Comparison of ENCODE assay signal across 19 cellular contexts in the genomic region with DNA sequence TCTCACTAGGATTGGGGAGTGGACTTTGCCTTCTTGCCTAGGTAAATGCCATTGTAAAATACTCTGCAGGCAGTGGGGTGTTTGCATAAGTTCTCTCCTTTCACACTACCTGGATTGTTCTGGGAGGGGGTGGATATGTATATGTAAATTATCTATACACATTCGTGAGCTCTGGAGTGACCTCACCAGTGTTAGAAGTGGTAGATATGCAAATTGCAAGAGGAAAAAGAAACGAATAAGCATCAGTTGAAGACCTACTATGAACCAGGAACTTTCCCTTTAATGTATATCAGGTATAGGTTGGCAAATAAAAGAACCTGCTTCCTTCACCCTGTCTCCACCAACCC. TPM values are rescaled to one million over a fixed set of nuclear protein-coding genes. Genes with fewer than 3 reads are reported as not detected.
DNase-seq lines count a peak whose midpoint lies in the region; ATAC-seq, FAIRE-seq and TF ChIP-seq lines count a peak whose summit lies in the region.
"Had no signal": no experiment of that assay in that cellular context is flagged by ENCODE, and none has a peak within 500 bp of the region (broad histone marks: within the 10 kb centered on the region; RNA-seq: fewer than 3 reads in every experiment).

No MANE protein-coding gene starts in this region.

- H2AK5ac ChIP-seq in H1 (ENCODE audit: low read depth, low read length): no peak overlapping the region

- H2BK5ac ChIP-seq in H1 (ENCODE audit: low read depth, low read length): no peak overlapping the region

- H3K4me3 ChIP-seq in MM.1S (ENCODE audit: low read length) (no peak overlapping the region), H1 (ENCODE audit: extremely low read depth in 1 of 4, insufficient read depth in 2 of 4, low read depth in 3 of 4, low read length in 4 of 4) (peak overlapping the region in 1 of 4 experiments; percentile 40; a peak in 1 of 8 replicates), small intestine (ENCODE audit: low read depth in 1 of 2, low read length in 2 of 2) (no peak overlapping the region), upper lobe of right lung (no peak overlapping the region), MG63 (no peak overlapping the region)

- H3K4me1 ChIP-seq in MM.1S (ENCODE audit: low read length) (peaks cover 21% of the 10 kb centered on the region), H1 (replicated peaks in 1 of 4; ENCODE audit: control insufficient read depth in 3 of 4, insufficient read depth in 4 of 4, low read length in 3 of 4) (peaks cover 4 to 13% (median 7%) of the 10 kb centered on the region in 4 experiments; a peak in 4 of 7 replicates), small intestine (ENCODE audit: control insufficient read depth in 2 of 2, insufficient read depth in 1 of 2, low read depth in 1 of 2, low read length in 1 of 2) (peaks cover 7 to 19% of the 10 kb centered on the region in 2 donors), upper lobe of right lung (peaks cover 32% of the 10 kb centered on the region)

- H3K4me2 ChIP-seq in MM.1S (ENCODE audit: low read depth, low read length) (no peak overlapping the region), H1 (ENCODE audit: insufficient read depth in 1 of 2, low read depth in 2 of 2, low read length in 2 of 2) (peak overlapping the region; percentile 38 to 70; a peak in 3 of 4 replicates)

- no peak overlapping the region; the same call in 1 of the 2 replicates for H3K18ac ChIP-seq in H1 (ENCODE audit: extremely low read depth, low read length)

- H3K4me1 Mint-ChIP-seq in activated CD4-positive, alpha-beta T cell treated with anti-CD3 and anti-CD28 coated beads for 36 hours: peaks cover 10% of the 10 kb centered on the region

- no peak for TF ChIP-seq RAD21 in H1 (IDR thresholded peaks at IDR 0.05 in 1 of 2, conservative IDR thresholded peaks at IDR 0.05 in 1 of 2; ENCODE audit: low read depth in 2 of 2, low read length in 2 of 2)

- no peak for DNase-seq in activated CD4-positive, alpha-beta T cell treated with anti-CD3 and anti-CD28 coated beads for 36 hours
- no peak for DNase-seq in activated CD4-positive, alpha-beta T cell treated with anti-CD3 and anti-CD28 coated beads for 4 hours
- DNase-seq in MM.1S (peak; percentile 31), H1 (ENCODE audit: low read depth in 1 of 2, low spot score in 2 of 2) (no peak), small intestine (peak; percentile 55), upper lobe of right lung (no peak), RCC 7860 (ENCODE audit: low spot score) (no peak), MG63 (no peak)
- DNase-seq: activated CD8-positive, alpha-beta memory T cell treated with anti-CD3 and anti-CD28 coated beads for 24 hours; activated naive CD4-positive, alpha-beta T cell treated with anti-CD3 and anti-CD28 coated beads, Interleukin-2, amount 50 U/mL, for 16 hours; DMS79; esophagus squamous epithelium; hippocampal formation; NCI-H226; T-helper 9 cell; upper lobe of left lung had no signal

- no peak overlapping the region for H3K14ac ChIP-seq in H1 (ENCODE audit: insufficient read length)

- TF ChIP-seq EP300 in H1 (IDR thresholded peaks at IDR 0.05; ENCODE audit: borderline replicate concordance in 1 of 2, low read depth in 2 of 2, low read length in 2 of 2): no peak

- H3K79me1 ChIP-seq in H1 (ENCODE audit: low read depth, low read length): no peaks in the 10 kb centered on the region; the same call in 1 of the 2 replicates

- 0 out of 2 replicates have a peak overlapping the region, but pooled peaks have one; percentile 64 for H2BK12ac ChIP-seq in H1 (ENCODE audit: low read depth, low read length)

- POLR2A ChIA-PET in activated CD4-positive, alpha-beta T cell treated with anti-CD3 and anti-CD28 coated beads for 36 hours (lab: Charles Lee): no interaction called here
- POLR2A ChIA-PET in H1 (lab: Charles Lee; ENCODE audit: partially characterized antibody): no interaction called here

- H3K36me3 ChIP-seq in MM.1S (replicated peaks; ENCODE audit: insufficient read depth, low read length) (no peaks in the 10 kb centered on the region), H1 (ENCODE audit: control insufficient read depth in 2 of 4, insufficient read depth in 4 of 4, low read length in 3 of 4) (no peaks in the 10 kb centered on the region), small intestine (ENCODE audit: control insufficient read depth in 2 of 2, insufficient read depth in 2 of 2, low read length in 2 of 2) (no peaks in the 10 kb centered on the region), upper lobe of right lung (no peaks in the 10 kb centered on the region), MG63 (no peaks in the 10 kb centered on the region; the same call in 1 of the 2 replicates)
- H3K36me3 ChIP-seq: esophagus squamous epithelium, lower lobe of right lung, prostate gland, upper lobe of left lung had no signal

- H3K23me2 ChIP-seq in H1 (ENCODE audit: low read depth, low read length): no peaks in the 10 kb centered on the region; the same call in 1 of the 2 replicates

- no peak overlapping the region for H4K91ac ChIP-seq in H1 (replicated peaks; ENCODE audit: insufficient read length, low read length)

- H3K27me3 Mint-ChIP-seq in activated CD4-positive, alpha-beta T cell treated with anti-CD3 and anti-CD28 coated beads for 36 hours: peaks cover 65% of the 10 kb centered on the region

- no peak for TF ChIP-seq POLR2A in H1 (IDR thresholded peaks at IDR 0.05; ENCODE audit: control extremely low read depth in 1 of 2, low read depth in 2 of 2, low read length in 2 of 2)

- WGBS in H1 (ENCODE audit: extremely low coverage in 1 of 2, insufficient coverage in 1 of 2, insufficient read length in 1 of 2, insufficient replicate concordance in 2 of 2, low coverage in 1 of 2, low lambda C conversion rate in 2 of 2, missing lambda C conversion rate in 1 of 2), 2 experiments: 6% methylated on average over 2 of the region's 2 CpGs; no CpG with 5 or more reads in 1 of the 2 experiments
- 3 to 29% (median 13%) methylated on average over 2 of the region's 2 CpGs for WGBS in small intestine, 3 donors

- FAIRE-seq in H1 (lab: Jason Lieb, UNC) (no peak), small intestine (lab: Jason Lieb, UNC) (no peak), RCC 7860 (lab: Jason Lieb, UNC) (no peak)

- H4K8ac ChIP-seq in H1 (ENCODE audit: extremely low read depth, insufficient read depth, low read length): no peak overlapping the region

- CTCF ChIA-PET in activated CD4-positive, alpha-beta T cell treated with anti-CD3 and anti-CD28 coated beads for 36 hours (lab: Charles Lee): no interaction called here
- CTCF ChIA-PET in H1 (lab: Charles Lee; ENCODE audit: partially characterized antibody): no interaction called here

- intact Hi-C loops in activated CD4-positive, alpha-beta T cell treated with anti-CD3 and anti-CD28 coated beads for 36 hours (cut with DNase I, micrococcal nuclease): no loop called here
- intact Hi-C loops in upper lobe of right lung (cut with DNase I): no loop called here

- no peak overlapping the region for H3K4ac ChIP-seq in H1 (replicated peaks; ENCODE audit: insufficient read length, low read depth, low read length)

- peaks cover 1% of the 10 kb centered on the region for H3K9me3 Mint-ChIP-seq in activated CD4-positive, alpha-beta T cell treated with anti-CD3 and anti-CD28 coated beads for 36 hours (ENCODE audit: low read depth)

- no peak overlapping the region for H3K23ac ChIP-seq in H1 (ENCODE audit: insufficient read length)

- H3K27ac ChIP-seq in MM.1S (ENCODE audit: low read length): no peak overlapping the region
- 0 out of 2 replicates have a peak overlapping the region, but pooled peaks have one; percentile 16 for H3K27ac ChIP-seq in H1 (ENCODE audit: low read depth, low read length)
- no peak overlapping the region for H3K27ac ChIP-seq in small intestine (ENCODE audit: low read depth in 1 of 2, low read length in 1 of 2)
- no peak overlapping the region for H3K27ac ChIP-seq in upper lobe of right lung

- no peak overlapping the region; the same call in 1 of the 2 replicates for H2BK20ac ChIP-seq in H1 (ENCODE audit: low read length)

- H2AFZ ChIP-seq in MM.1S (ENCODE audit: low read length) (no peak overlapping the region), H1 (ENCODE audit: low read length) (no peak overlapping the region)

- H3K36me3 Mint-ChIP-seq in activated CD4-positive, alpha-beta T cell treated with anti-CD3 and anti-CD28 coated beads for 36 hours (ENCODE audit: low read depth): no peaks in the 10 kb centered on the region

- no peaks in the 10 kb centered on the region for H3K9me2 ChIP-seq in MM.1S (replicated peaks; ENCODE audit: insufficient read depth, low read length)

- H3K79me2 ChIP-seq in MM.1S (ENCODE audit: low read length) (peaks cover 24% of the 10 kb centered on the region), H1 (ENCODE audit: control insufficient read depth in 1 of 2, insufficient read depth in 2 of 2, low read length in 2 of 2) (peaks cover 0 to 33% of the 10 kb centered on the region in 2 experiments)

- H3K27me3 ChIP-seq in MM.1S (replicated peaks; ENCODE audit: insufficient read depth, low read length) (no peaks in the 10 kb centered on the region), H1 (replicated peaks in 1 of 4; ENCODE audit: control insufficient read depth in 3 of 4, extremely low read depth in 1 of 4, insufficient read depth in 3 of 4, low read length in 3 of 4) (no peaks in the 10 kb centered on the region), small intestine (ENCODE audit: control insufficient read depth in 2 of 2, insufficient read depth in 2 of 2, low read length in 2 of 2) (no peaks in the 10 kb centered on the region), upper lobe of right lung (no peaks in the 10 kb centered on the region), MG63 (no peaks in the 10 kb centered on the region)
- H3K27me3 ChIP-seq: upper lobe of left lung had no signal

- no peaks in the 10 kb centered on the region for H4K20me1 ChIP-seq in MM.1S (ENCODE audit: insufficient read depth, low read length)
- peaks cover 4 to 9% of the 10 kb centered on the region in 2 experiments for H4K20me1 ChIP-seq in H1 (replicated peaks in 1 of 2; ENCODE audit: control insufficient read depth in 1 of 2, insufficient read depth in 2 of 2, low read length in 2 of 2)

- peak; percentile 23 for ATAC-seq in activated CD4-positive, alpha-beta T cell treated with anti-CD3 and anti-CD28 coated beads for 36 hours
- ATAC-seq in upper lobe of right lung: no peak

- H3F3A ChIP-seq in MM.1S (ENCODE audit: insufficient read depth, low read length): peaks cover 14% of the 10 kb centered on the region

- H4K5ac ChIP-seq in H1 (ENCODE audit: insufficient read length, low read depth, low read length): no peak overlapping the region

- no peak overlapping the region for H3K4me3 Mint-ChIP-seq in activated CD4-positive, alpha-beta T cell treated with anti-CD3 and anti-CD28 coated beads for 36 hours

- H2BK15ac ChIP-seq in H1 (ENCODE audit: low read length): no peak overlapping the region

- H3K9me3 ChIP-seq in MM.1S (replicated peaks; ENCODE audit: insufficient read depth, low read length) (no peaks in the 10 kb centered on the region), H1 (ENCODE audit: insufficient read depth in 2 of 2, low read depth in 1 of 2, low read length in 1 of 2) (peaks cover 0 to 4% of the 10 kb centered on the region in 2 experiments; a peak in 2 of 4 replicates), small intestine (ENCODE audit: control insufficient read depth, low read depth) (no peaks in the 10 kb centered on the region), upper lobe of right lung (no peaks in the 10 kb centered on the region), MG63 (no peaks in the 10 kb centered on the region; the same call in 1 of the 2 replicates)
- H3K9me3 ChIP-seq: esophagus squamous epithelium, prostate gland had no signal

- H3K56ac ChIP-seq in H1 (replicated peaks; ENCODE audit: insufficient read length, low read depth, low read length): peak overlapping the region; percentile 51

- H3K9ac ChIP-seq in MM.1S (ENCODE audit: low read length): no peak overlapping the region
- no peak overlapping the region for H3K9ac ChIP-seq in H1 (replicated peaks in 1 of 4; ENCODE audit: extremely low read depth in 1 of 4, low read depth in 3 of 4, low read length in 3 of 4)

- no peak overlapping the region for H3K27ac Mint-ChIP-seq in activated CD4-positive, alpha-beta T cell treated with anti-CD3 and anti-CD28 coated beads for 36 hours

- H2BK120ac ChIP-seq in H1 (replicated peaks; ENCODE audit: low read depth, low read length): no peak overlapping the region

- TF ChIP-seq CTCF in MM.1S (IDR thresholded peaks at IDR 0.05; ENCODE audit: low read length): no peak
- TF ChIP-seq CTCF in H1 (IDR thresholded peaks at IDR 0.05; ENCODE audit: control extremely low read depth in 1 of 3, insufficient read depth in 1 of 3, low read depth in 1 of 3, low read length in 3 of 3): no peak
- no peak for TF ChIP-seq CTCF in upper lobe of right lung (IDR thresholded peaks at IDR 0.05)

RNA-seq across cellular contexts. Expression of a gene that starts 1.5 kb away (rescaled TPM):
- 1 to 10 TPM; 3.5 to 4.8 TPM for total RNA-seq in activated CD4-positive, alpha-beta T cell treated with anti-CD3 and anti-CD28 coated beads for 36 hours
- 32.4 and 33.1 TPM in 2 replicates for total RNA-seq in H1 (2021; fragmentation: NEBNext Ultra II Directional; extraction: Animal tissue kit (Norgen Biotek cat#: 25700))
- polyA plus RNA-seq in H1 (2011; rRNA removed): 19.9 and 23.1 TPM in 2 replicates
- 17.8 TPM for polyA plus RNA-seq in H1 (2011; cell fraction: cytosol; rRNA removed)
- polyA plus RNA-seq in H1 (2011; cell fraction: nucleus; rRNA removed): 85.7 TPM
- polyA plus RNA-seq in H1 (2012, experiment 1 of 2): 20.6 to 25.7 TPM (median 23.4 TPM) in 4 replicates
- polyA plus RNA-seq in H1 (2012, experiment 2 of 2): 9.4 TPM
- 12.1 TPM for polyA plus RNA-seq in H1 (2013, experiment 1 of 2)
- polyA plus RNA-seq in H1 (2013, experiment 2 of 2): 10.9 TPM
- 33.6 and 49.1 TPM in 2 replicates for polyA minus RNA-seq in H1 (2011; rRNA and poly(A)+ RNA removed)
- polyA minus RNA-seq in H1 (2011; cell fraction: cytosol; rRNA and poly(A)+ RNA removed): 20.3 TPM
- 55.4 TPM for polyA minus RNA-seq in H1 (2011; cell fraction: nucleus; rRNA and poly(A)+ RNA removed)
- polyA plus RNA-seq in small intestine: 10 to 100 TPM; 13.2 to 18.8 (median 17.2) TPM
- total RNA-seq in upper lobe of right lung: 41.1 TPM
- 15.3 and 31.2 TPM in 2 replicates for total RNA-seq in MG63 (2014; rRNA removed; shearing (Covaris generic); ENCODE audit: low replicate concordance)

RNA-seq across cellular contexts. Expression of a gene that starts 52.6 kb away (rescaled TPM):
- not detected for total RNA-seq in activated CD4-positive, alpha-beta T cell treated with anti-CD3 and anti-CD28 coated beads for 36 hours
- 0.17 and 0.25 TPM in 2 replicates for total RNA-seq in H1 (2021; fragmentation: NEBNext Ultra II Directional; extraction: Animal tissue kit (Norgen Biotek cat#: 25700))
- polyA plus RNA-seq in H1 (2011; rRNA removed) (0.26 and 0.28 TPM in 2 replicates), small intestine (not detected)
- polyA plus RNA-seq in H1 (2011; cell fraction: cytosol; rRNA removed): 0.36 TPM
- polyA plus RNA-seq in H1 (2011; cell fraction: nucleus; rRNA removed): 0.29 TPM
- polyA plus RNA-seq in H1 (2012, experiment 1 of 2): 0.24 to 0.37 TPM (median 0.31 TPM) in 3 of 4 replicates, not detected in the other
- polyA plus RNA-seq in H1 (2012, experiment 2 of 2): 0.08 TPM
- polyA plus RNA-seq in H1 (2013, experiment 1 of 2): 0.12 TPM
- polyA plus RNA-seq in H1 (2013, experiment 2 of 2): 0.13 TPM
- polyA minus RNA-seq in H1 (2011; rRNA and poly(A)+ RNA removed): 0.22 and 0.27 TPM in 2 replicates
- not detected for polyA minus RNA-seq in H1 (2011; cell fraction: cytosol; rRNA and poly(A)+ RNA removed)
- polyA minus RNA-seq in H1 (2011; cell fraction: nucleus; rRNA and poly(A)+ RNA removed): not detected
- total RNA-seq in upper lobe of right lung: not detected
- total RNA-seq in MG63 (2014; rRNA removed; shearing (Covaris generic); ENCODE audit: low replicate concordance): not detected in 2 replicates
- total RNA-seq: esophagus squamous epithelium, lower lobe of right lung, prostate gland, RPMI7951, upper lobe of left lung had no signal

Comparison
In these comparisons a context has a peak if more than half of its experiments do, and no peak if none do; other contexts are left out.
1. DNase-seq: peak in MM.1S (single experiment) and small intestine (single experiment); none in activated CD4-positive, alpha-beta T cell treated with anti-CD3 and anti-CD28 coated beads for 36 hours (single experiment), activated CD4-positive, alpha-beta T cell treated with anti-CD3 and anti-CD28 coated beads for 4 hours (0 of 2), H1 (0 of 2), upper lobe of right lung (single experiment), RCC 7860 (single experiment) and MG63 (single experiment).